ENCODE assay signal across 9 cellular contexts in the genomic region with DNA sequence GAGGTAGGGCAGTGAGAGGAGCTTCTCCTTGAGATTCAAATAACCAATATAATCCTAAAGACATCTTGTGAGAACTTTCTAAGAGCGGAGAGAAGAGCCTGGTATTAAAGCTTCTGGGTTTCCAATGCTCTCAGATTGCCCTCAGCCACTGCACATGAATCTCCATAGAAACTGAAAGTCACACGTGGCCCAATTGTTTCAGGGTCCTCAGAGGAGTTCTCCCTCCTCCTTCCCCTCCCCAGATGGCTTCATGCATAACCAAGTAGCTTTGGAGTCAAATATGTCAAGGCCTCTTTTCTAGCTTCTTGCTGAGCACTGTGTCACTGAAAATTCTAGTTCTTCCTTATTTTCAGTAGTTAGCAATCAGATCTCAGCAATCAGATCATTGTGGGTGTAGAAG. TPM values are rescaled to one million over a fixed set of nuclear protein-coding genes. Genes with fewer than 3 reads are reported as not detected.
DNase-seq lines count a peak whose midpoint lies in the region; ATAC-seq and TF ChIP-seq lines count a peak whose summit lies in the region.
"Had no signal": no experiment of that assay in that cellular context is flagged by ENCODE, and none has a peak within 500 bp of the region (broad histone marks: within the 10 kb centered on the region; RNA-seq: fewer than 3 reads in every experiment).

No MANE protein-coding gene starts in this region.

- no peak overlapping the region for H2BK5ac ChIP-seq in mesenchymal stem cell (ENCODE audit: low read depth, low read length, poor library complexity, severe bottlenecking)

- H3K27me3 Mint-ChIP-seq in activated T-helper 17 cell treated with anti-CD3 and anti-CD28 coated beads, Interleukin-2, amount 50 U/mL, for 72 hours: no peaks in the 10 kb centered on the region
- no peaks in the 10 kb centered on the region for H3K27me3 Mint-ChIP-seq in activated T-helper 2 cell treated with anti-CD3 and anti-CD28 coated beads, Interferon-gamma antibody, Interleukin-2, Interleukin-4, amounts not matched to agents 10 μg/mL and 5 μg/mL and 100 μg/mL, durations not matched to agents 14 hours and 24 hours and 36 hours (ENCODE audit: low read depth)

- H2BK12ac ChIP-seq in mesenchymal stem cell (ENCODE audit: low read length in 2 of 2): no peak overlapping the region

- intact Hi-C loops in mucosa of descending colon (cut with DNase I, micrococcal nuclease): no loop called here
- intact Hi-C loops in activated T-helper 2 cell treated with anti-CD3 and anti-CD28 coated beads, Interferon-gamma antibody, Interleukin-2, Interleukin-4, amounts not matched to agents 10 μg/mL and 5 μg/mL and 100 μg/mL, durations not matched to agents 14 hours and 24 hours and 36 hours (cut with micrococcal nuclease): no loop called here

- no peak overlapping the region for H4K91ac ChIP-seq in mesenchymal stem cell (ENCODE audit: low read length)

- H3K36me3 ChIP-seq in mucosa of descending colon (ENCODE audit: low read depth) (no peaks in the 10 kb centered on the region), mesenchymal stem cell (ENCODE audit: control insufficient read depth in 1 of 2, insufficient read depth in 2 of 2, low read depth in 1 of 2, low read length in 2 of 2) (no peaks in the 10 kb centered on the region)

- no peak overlapping the region for H2BK15ac ChIP-seq in mesenchymal stem cell (ENCODE audit: low read depth, poor library complexity, severe bottlenecking)

- no peak overlapping the region for H2AFZ ChIP-seq in mesenchymal stem cell (ENCODE audit: low read depth, low read length)

- H3K27ac ChIP-seq in mesenchymal stem cell (ENCODE audit: low read length, poor library complexity, severe bottlenecking): no peak overlapping the region

- no peak overlapping the region for H2AK5ac ChIP-seq in mesenchymal stem cell (ENCODE audit: low read length, severe bottlenecking)

- H3K27me3 ChIP-seq in mesenchymal stem cell (ENCODE audit: control insufficient read depth in 1 of 2, insufficient read depth in 1 of 2, low read length in 2 of 2): peaks cover 0 to 29% of the 10 kb centered on the region in 2 experiments

- H3K9me3 Mint-ChIP-seq in activated T-helper 17 cell treated with anti-CD3 and anti-CD28 coated beads, Interleukin-2, amount 50 U/mL, for 72 hours: no peaks in the 10 kb centered on the region
- no peaks in the 10 kb centered on the region for H3K9me3 Mint-ChIP-seq in activated T-helper 2 cell treated with anti-CD3 and anti-CD28 coated beads, Interferon-gamma antibody, Interleukin-2, Interleukin-4, amounts not matched to agents 10 μg/mL and 5 μg/mL and 100 μg/mL, durations not matched to agents 14 hours and 24 hours and 36 hours

- H3K4ac ChIP-seq in mesenchymal stem cell (ENCODE audit: low read depth in 1 of 2, low read length in 2 of 2): no peak overlapping the region

- no peak for TF ChIP-seq CTCF in mucosa of descending colon (IDR thresholded peaks at IDR 0.05)

- H3K23ac ChIP-seq in mesenchymal stem cell (ENCODE audit: low read length in 2 of 2): no peak overlapping the region

- 74% methylated on average over 2 of the region's 2 CpGs for WGBS in mesenchymal stem cell

- no peak overlapping the region for H3K4me3 Mint-ChIP-seq in activated T-helper 17 cell treated with anti-CD3 and anti-CD28 coated beads, Interleukin-2, amount 50 U/mL, for 72 hours
- no peak overlapping the region for H3K4me3 Mint-ChIP-seq in activated T-helper 2 cell treated with anti-CD3 and anti-CD28 coated beads, Interferon-gamma antibody, Interleukin-2, Interleukin-4, amounts not matched to agents 10 μg/mL and 5 μg/mL and 100 μg/mL, durations not matched to agents 14 hours and 24 hours and 36 hours (ENCODE audit: low read depth)

- H3K79me1 ChIP-seq in mesenchymal stem cell (replicated peaks; ENCODE audit: low read length, poor library complexity, severe bottlenecking): no peaks in the 10 kb centered on the region

- no peaks in the 10 kb centered on the region for H3K36me3 Mint-ChIP-seq in activated T-helper 17 cell treated with anti-CD3 and anti-CD28 coated beads, Interleukin-2, amount 50 U/mL, for 72 hours (ENCODE audit: low read depth)
- no peaks in the 10 kb centered on the region for H3K36me3 Mint-ChIP-seq in activated T-helper 2 cell treated with anti-CD3 and anti-CD28 coated beads, Interferon-gamma antibody, Interleukin-2, Interleukin-4, amounts not matched to agents 10 μg/mL and 5 μg/mL and 100 μg/mL, durations not matched to agents 14 hours and 24 hours and 36 hours (ENCODE audit: low read depth)

- H3K4me3 ChIP-seq in mucosa of descending colon (no peak overlapping the region), mesenchymal stem cell (ENCODE audit: insufficient read depth in 1 of 2, low read depth in 1 of 2, low read length in 2 of 2) (no peak overlapping the region)

- no peaks in the 10 kb centered on the region for H3K9me3 ChIP-seq in mucosa of descending colon
- H3K9me3 ChIP-seq in mesenchymal stem cell (ENCODE audit: control insufficient read depth, low read length): no peaks in the 10 kb centered on the region

- no peak overlapping the region for H3K27ac Mint-ChIP-seq in activated T-helper 17 cell treated with anti-CD3 and anti-CD28 coated beads, Interleukin-2, amount 50 U/mL, for 72 hours
- H3K27ac Mint-ChIP-seq in activated T-helper 2 cell treated with anti-CD3 and anti-CD28 coated beads, Interferon-gamma antibody, Interleukin-2, Interleukin-4, amounts not matched to agents 10 μg/mL and 5 μg/mL and 100 μg/mL, durations not matched to agents 14 hours and 24 hours and 36 hours: no peak overlapping the region

- H4K8ac ChIP-seq in mesenchymal stem cell (ENCODE audit: low read length): no peak overlapping the region

- DNase-seq in mucosa of descending colon (peak in 1 of 3 donors; percentile 16), mesenchymal stem cell (no peak)
- no peak for DNase-seq in effector CD8-positive, alpha-beta T cell (lab: John Stamatoyannopoulos, UW)
- DNase-seq in activated T-helper 2 cell treated with anti-CD3 and anti-CD28 coated beads, Interferon-gamma antibody, Interleukin-2, Interleukin-4, amounts not matched to agents 10 μg/mL and 5 μg/mL and 100 μg/mL, durations not matched to agents 14 hours and 24 hours and 36 hours (ENCODE audit: low spot score): no peak
- DNase-seq: NCI-H1930 had no signal

- H3K4me2 ChIP-seq in mesenchymal stem cell (ENCODE audit: low read length, poor library complexity, severe bottlenecking): no peak overlapping the region

- H3K18ac ChIP-seq in mesenchymal stem cell (ENCODE audit: low read depth in 1 of 2, low read length in 2 of 2): no peak overlapping the region

- ATAC-seq in GM18867 (IDR thresholded peaks at IDR 0.05; ENCODE audit: unreplicated experiment): peak; percentile 78
- ATAC-seq in GM21529 (IDR thresholded peaks at IDR 0.05; ENCODE audit: unreplicated experiment): peak; percentile 74
- peak; percentile 81 for ATAC-seq in HG03378 (IDR thresholded peaks at IDR 0.05; ENCODE audit: unreplicated experiment)
- ATAC-seq in mucosa of descending colon: peak; percentile 26
- no peak for ATAC-seq in activated T-helper 17 cell treated with anti-CD3 and anti-CD28 coated beads, Interleukin-2, amount 50 U/mL, for 72 hours (replicated peaks)

- no peak overlapping the region for H2BK120ac ChIP-seq in mesenchymal stem cell (ENCODE audit: low read depth, low read length)

- H3K14ac ChIP-seq in mesenchymal stem cell (ENCODE audit: low read length in 2 of 2): no peak overlapping the region

- no peaks in the 10 kb centered on the region for H3K4me1 Mint-ChIP-seq in activated T-helper 17 cell treated with anti-CD3 and anti-CD28 coated beads, Interleukin-2, amount 50 U/mL, for 72 hours
- peaks cover 7% of the 10 kb centered on the region for H3K4me1 Mint-ChIP-seq in activated T-helper 2 cell treated with anti-CD3 and anti-CD28 coated beads, Interferon-gamma antibody, Interleukin-2, Interleukin-4, amounts not matched to agents 10 μg/mL and 5 μg/mL and 100 μg/mL, durations not matched to agents 14 hours and 24 hours and 36 hours (ENCODE audit: low read depth)

- H3K9ac ChIP-seq in mesenchymal stem cell (ENCODE audit: low read length): no peak overlapping the region

- no peaks in the 10 kb centered on the region for H3K4me1 ChIP-seq in mucosa of descending colon (ENCODE audit: low read depth)
- no peaks in the 10 kb centered on the region for H3K4me1 ChIP-seq in mesenchymal stem cell (ENCODE audit: control insufficient read depth, insufficient read depth, low read depth, low read length)

RNA-seq across cellular contexts. Expression of gene BTK, which starts 2.3 kb away (rescaled TPM):
- total RNA-seq in mucosa of descending colon: 1 to 10 TPM; 1.8 to 5.6 (median 5.0) TPM
- total RNA-seq in activated T-helper 17 cell treated with anti-CD3 and anti-CD28 coated beads, Interleukin-2, amount 50 U/mL, for 72 hours: 1 to 10 TPM in 1 of 2 donors, under 1 TPM in 1; 0.48 to 1.7 TPM
- total RNA-seq in activated T-helper 2 cell treated with anti-CD3 and anti-CD28 coated beads, Interferon-gamma antibody, Interleukin-2, Interleukin-4, amounts not matched to agents 10 μg/mL and 5 μg/mL and 100 μg/mL, durations not matched to agents 14 hours and 24 hours and 36 hours: 0.11 and 0.25 TPM in 2 replicates
- 0.30 TPM for polyA plus RNA-seq in mesenchymal stem cell (2013, experiment 1 of 2)
- polyA plus RNA-seq in mesenchymal stem cell (2013, experiment 2 of 2): 0.33 TPM

RNA-seq across cellular contexts. Expression of gene RPL36A, which starts 7.1 kb away (rescaled TPM):
- total RNA-seq in mucosa of descending colon: 100 to 1,000 TPM; 125 to 181 (median 167) TPM
- total RNA-seq in activated T-helper 17 cell treated with anti-CD3 and anti-CD28 coated beads, Interleukin-2, amount 50 U/mL, for 72 hours: 100 to 1,000 TPM; 197 to 307 TPM
- 290 and 376 TPM in 2 replicates for total RNA-seq in activated T-helper 2 cell treated with anti-CD3 and anti-CD28 coated beads, Interferon-gamma antibody, Interleukin-2, Interleukin-4, amounts not matched to agents 10 μg/mL and 5 μg/mL and 100 μg/mL, durations not matched to agents 14 hours and 24 hours and 36 hours
- polyA plus RNA-seq in mesenchymal stem cell (2013, experiment 1 of 2): 2,923 TPM
- polyA plus RNA-seq in mesenchymal stem cell (2013, experiment 2 of 2): 2,774 TPM

RNA-seq across cellular contexts. Expression of gene GLA, which starts 24.0 kb away (rescaled TPM):
- total RNA-seq in mucosa of descending colon: 10 to 100 TPM; 17.7 to 26.9 (median 21.1) TPM
- 10 to 100 TPM; 64.9 to 67.2 TPM for total RNA-seq in activated T-helper 17 cell treated with anti-CD3 and anti-CD28 coated beads, Interleukin-2, amount 50 U/mL, for 72 hours
- 82.9 and 89.1 TPM in 2 replicates for total RNA-seq in activated T-helper 2 cell treated with anti-CD3 and anti-CD28 coated beads, Interferon-gamma antibody, Interleukin-2, Interleukin-4, amounts not matched to agents 10 μg/mL and 5 μg/mL and 100 μg/mL, durations not matched to agents 14 hours and 24 hours and 36 hours
- 66.5 TPM for polyA plus RNA-seq in mesenchymal stem cell (2013, experiment 1 of 2)
- 71.3 TPM for polyA plus RNA-seq in mesenchymal stem cell (2013, experiment 2 of 2)

RNA-seq across cellular contexts. Expression of gene HNRNPH2, which starts 24.3 kb away (rescaled TPM):
- total RNA-seq in mucosa of descending colon: 10 to 100 TPM; 43.6 to 65.0 (median 60.7) TPM
- total RNA-seq in activated T-helper 17 cell treated with anti-CD3 and anti-CD28 coated beads, Interleukin-2, amount 50 U/mL, for 72 hours: 10 to 100 TPM; 25.1 to 39.1 TPM
- 17.5 and 18.0 TPM in 2 replicates for total RNA-seq in activated T-helper 2 cell treated with anti-CD3 and anti-CD28 coated beads, Interferon-gamma antibody, Interleukin-2, Interleukin-4, amounts not matched to agents 10 μg/mL and 5 μg/mL and 100 μg/mL, durations not matched to agents 14 hours and 24 hours and 36 hours
- polyA plus RNA-seq in mesenchymal stem cell (2013, experiment 1 of 2): 58.6 TPM
- polyA plus RNA-seq in mesenchymal stem cell (2013, experiment 2 of 2): 60.5 TPM

RNA-seq across cellular contexts. Expression of gene TIMM8A, which starts 35.1 kb away (rescaled TPM):
- total RNA-seq in mucosa of descending colon: 10 to 100 TPM; 13.6 to 17.7 (median 13.9) TPM
- 10 to 100 TPM; 15.4 to 27.8 TPM for total RNA-seq in activated T-helper 17 cell treated with anti-CD3 and anti-CD28 coated beads, Interleukin-2, amount 50 U/mL, for 72 hours
- total RNA-seq in activated T-helper 2 cell treated with anti-CD3 and anti-CD28 coated beads, Interferon-gamma antibody, Interleukin-2, Interleukin-4, amounts not matched to agents 10 μg/mL and 5 μg/mL and 100 μg/mL, durations not matched to agents 14 hours and 24 hours and 36 hours: 25.5 and 27.9 TPM in 2 replicates
- 7.0 TPM for polyA plus RNA-seq in mesenchymal stem cell (2013, experiment 1 of 2)
- polyA plus RNA-seq in mesenchymal stem cell (2013, experiment 2 of 2): 7.8 TPM
